Comparison of ENCODE assay signal across 9 cellular contexts in the genomic region with DNA sequence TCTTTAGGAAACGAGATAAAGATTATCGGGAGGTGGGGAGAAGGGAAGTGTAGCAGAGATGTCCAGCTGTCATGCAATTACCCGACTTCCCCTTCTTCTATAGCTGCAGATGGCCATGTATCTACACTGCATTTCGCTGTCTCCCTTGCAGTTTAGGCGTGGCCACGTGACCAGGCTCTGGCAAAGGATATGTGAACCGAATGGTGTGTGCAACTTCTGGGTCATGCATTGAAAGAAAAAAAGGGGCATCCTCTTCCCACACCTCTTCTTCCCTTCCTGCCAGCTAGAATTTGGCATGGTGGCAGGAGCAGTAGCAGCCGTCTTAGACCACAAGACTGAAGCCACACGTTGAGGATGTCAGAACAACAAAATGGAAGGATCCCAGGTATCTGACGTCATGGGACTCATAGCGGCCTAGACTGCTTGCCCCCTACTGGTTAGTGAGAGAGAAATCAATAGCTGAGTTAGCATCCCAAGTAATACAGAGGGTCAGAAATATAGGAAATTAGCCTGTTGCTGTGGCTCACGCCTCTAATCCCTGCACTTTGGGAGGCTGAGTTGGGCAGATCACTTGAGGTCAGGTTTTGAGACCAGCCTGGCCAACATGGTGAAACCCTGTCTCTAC. TPM values are rescaled to one million over a fixed set of nuclear protein-coding genes. Genes with fewer than 3 reads are reported as not detected.
DNase-seq lines count a peak whose midpoint lies in the region; ATAC-seq and TF ChIP-seq lines count a peak whose summit lies in the region.
"Had no signal": no experiment of that assay in that cellular context is flagged by ENCODE, and none has a peak within 500 bp of the region (broad histone marks: within the 10 kb centered on the region; RNA-seq: fewer than 3 reads in every experiment).

No MANE protein-coding gene starts in this region.

- no peaks in the 10 kb centered on the region for H4K20me1 ChIP-seq in IMR-90 (ENCODE audit: insufficient read depth, low read length)

- no peak overlapping the region for H2AK5ac ChIP-seq in IMR-90 (ENCODE audit: low read depth, low read length)

- no peak overlapping the region for H3K14ac ChIP-seq in IMR-90 (replicated peaks; ENCODE audit: low read depth, low read length)

- H3K36me3 Mint-ChIP-seq in Caco-2 (ENCODE audit: insufficient read depth, unreplicated experiment), result no peaks in the 10 kb centered on the region

- in situ Hi-C loops in IMR-90 (cut with MboI; ENCODE audit: low sequenced_read_pairs), result no loop called here
- in situ Hi-C loops in GM13976 (cut with MboI; ENCODE audit: low sequenced_read_pairs, unreplicated experiment), result no loop called here

- peak; percentile 26 to 32 for DNase-seq in Caco-2
- peak; percentile 18 for DNase-seq in IMR-90
- peak; percentile 76 to 80 for DNase-seq in SHP77 (lab: John Stamatoyannopoulos, UW)
- peak; percentile 3 to 31 for DNase-seq in foreskin fibroblast
- DNase-seq in GM13976 (ENCODE audit: low spot score), result no peak
- no peak for DNase-seq in amygdala (lab: John Stamatoyannopoulos, UW)

- no peak overlapping the region for H3K4me3 Mint-ChIP-seq in Caco-2 (ENCODE audit: unreplicated experiment)
- H3K4me3 Mint-ChIP-seq: nephron had no signal

- no peaks in the 10 kb centered on the region for H3K9me3 Mint-ChIP-seq in Caco-2 (ENCODE audit: unreplicated experiment)
- H3K9me3 Mint-ChIP-seq: nephron had no signal

- H2AK9ac ChIP-seq in IMR-90 (replicated peaks; ENCODE audit: low read depth, low read length, poor library complexity), result no peak overlapping the region

- H3K27me3 Mint-ChIP-seq in Caco-2 (ENCODE audit: insufficient read depth, unreplicated experiment), result peaks cover 3% of the 10 kb centered on the region

- H3K4me1 ChIP-seq in Caco-2 (peaks cover 10% of the 10 kb centered on the region), IMR-90 (ENCODE audit: control insufficient read depth, insufficient read depth, low read length) (no peaks in the 10 kb centered on the region)

- peaks cover 8% of the 10 kb centered on the region for H3K4me1 Mint-ChIP-seq in Caco-2 (ENCODE audit: low read depth, unreplicated experiment)

- intact Hi-C loops in Caco-2 (cut with micrococcal nuclease; ENCODE audit: unreplicated experiment) (no loop called here), IMR-90 (cut with micrococcal nuclease) (no loop called here)

- no peak overlapping the region for H3K56ac ChIP-seq in IMR-90 (ENCODE audit: extremely low read depth, insufficient read depth, low read length)

- H3K9me1 ChIP-seq in IMR-90 (ENCODE audit: insufficient read depth, low read length), result no peaks in the 10 kb centered on the region

- no peak overlapping the region for H3K27ac Mint-ChIP-seq in Caco-2 (ENCODE audit: unreplicated experiment)
- H3K27ac Mint-ChIP-seq: nephron had no signal

- CTCF ChIA-PET in Caco-2 (lab: Charles Lee) (interaction anchor here (0.7 to 1.2 kb wide), 3 partner anchors 15 to 117 kb away, joined by 3 to 7 read pairs (median 5); no protein-coding TSS in a partner anchor), IMR-90 (lab: Yijun Ruan, JAX) (no interaction called here)

- H3K36me3 ChIP-seq in Caco-2 (ENCODE audit: control insufficient read depth, insufficient read depth, low read length) (no peaks in the 10 kb centered on the region), IMR-90 (ENCODE audit: control insufficient read depth, insufficient read depth, low read length) (no peaks in the 10 kb centered on the region)

- no peak overlapping the region for H4K91ac ChIP-seq in IMR-90 (ENCODE audit: insufficient read depth, low read depth, low read length)

- TF ChIP-seq POLR2A in IMR-90 (IDR thresholded peaks at IDR 0.05; ENCODE audit: low read depth, low read length), result no peak

- peak; percentile 44 to 49 for TF ChIP-seq CTCF in Caco-2 (IDR thresholded peaks at IDR 0.05; ENCODE audit: insufficient read depth in 1 of 2, low read depth in 1 of 2, low read length in 1 of 2, severe bottlenecking in 1 of 2, unreplicated experiment in 1 of 2)
- peak; percentile 29 for TF ChIP-seq CTCF in IMR-90 (conservative IDR thresholded peaks at IDR 0.05; ENCODE audit: low read depth, low read length)
- peak; percentile 14 for TF ChIP-seq CTCF in foreskin fibroblast (IDR thresholded peaks at IDR 0.05; ENCODE audit: low read depth, low read length)
- TF ChIP-seq CTCF in GM13976 (IDR thresholded peaks at IDR 0.05; ENCODE audit: borderline replicate concordance, control extremely low read depth, extremely low read depth, insufficient read depth, missing control alignments), result no peak

- H3K9me3 ChIP-seq in Caco-2 (no peaks in the 10 kb centered on the region), IMR-90 (ENCODE audit: control insufficient read depth, insufficient read depth, low read length) (no peaks in the 10 kb centered on the region)

- H3K4ac ChIP-seq in IMR-90 (ENCODE audit: low read depth, low read length), result no peak overlapping the region

- no peak for TF ChIP-seq RAD21 in IMR-90 (IDR thresholded peaks at IDR 0.05; ENCODE audit: low read length)

- H3K27me3 ChIP-seq in Caco-2 (replicated peaks; ENCODE audit: control insufficient read depth, insufficient read depth, low read length) (no peaks in the 10 kb centered on the region), IMR-90 (ENCODE audit: control insufficient read depth, insufficient read depth, low read length) (peaks cover 22% of the 10 kb centered on the region)

- no peak overlapping the region for H2BK5ac ChIP-seq in IMR-90 (ENCODE audit: low read depth, low read length, poor library complexity, severe bottlenecking)

- POLR2A ChIA-PET in Caco-2 (lab: Charles Lee), result interaction anchor here (0.7 kb wide), 1 partner anchor 389 kb away, joined by 6 read pairs; no protein-coding TSS in a partner anchor
- POLR2A ChIA-PET in IMR-90 (lab: Charles Lee; ENCODE audit: unreplicated experiment), result no interaction called here

- no peak overlapping the region for H3K23ac ChIP-seq in IMR-90 (ENCODE audit: low read depth, low read length)

- WGBS in IMR-90 (ENCODE audit: extremely low coverage in 2 of 2, insufficient read length in 1 of 2), 2 experiments, result 20% methylated on average over 2 of the region's 12 CpGs; no CpG with 5 or more reads in 1 of the 2 experiments

- no peak overlapping the region for H2AFZ ChIP-seq in IMR-90 (replicated peaks; ENCODE audit: low read length, poor library complexity)

- no peak overlapping the region for H3K4me2 ChIP-seq in IMR-90 (ENCODE audit: low read depth, low read length)

- no peak overlapping the region for H2BK20ac ChIP-seq in IMR-90 (ENCODE audit: low read depth, low read length)

- dilution Hi-C loops in IMR-90 (cut with HindIII; ENCODE audit: low sequenced_read_pairs, unreplicated experiment), result no loop called here

- H3K79me1 ChIP-seq in IMR-90 (ENCODE audit: low read depth in 1 of 2, low read length in 2 of 2), result no peaks in the 10 kb centered on the region

- no peak overlapping the region for H3K9ac ChIP-seq in IMR-90 (ENCODE audit: low read depth, low read length)

- H2BK120ac ChIP-seq in IMR-90 (ENCODE audit: low read depth, low read length), result no peak overlapping the region

- no peak overlapping the region for H3K18ac ChIP-seq in IMR-90 (ENCODE audit: low read depth, low read length)

- H3K4me3 ChIP-seq in Caco-2 (ENCODE audit: low read depth, low read length) (no peak overlapping the region), IMR-90 (ENCODE audit: insufficient read depth, low read depth, low read length) (no peak overlapping the region), foreskin fibroblast (ENCODE audit: low read depth in 1 of 2, low read length in 2 of 2) (no peak overlapping the region)

- no TSS peak for BruUV-seq in Caco-2 (replicated peaks; lab: Mats Ljungman, UMichigan)
- BruUV-seq in IMR-90 (replicated peaks; lab: Mats Ljungman, UMichigan), result no TSS peak

- ATAC-seq in IMR-90 (ENCODE audit: low read depth) (no peak; the same call in 1 of the 2 replicates), GM21717 (IDR thresholded peaks at IDR 0.05; ENCODE audit: unreplicated experiment) (no peak), HG02642 (IDR thresholded peaks at IDR 0.05; ENCODE audit: poor library complexity, unreplicated experiment) (no peak)

- no peak overlapping the region for H3K27ac ChIP-seq in IMR-90 (ENCODE audit: insufficient read depth, low read length)

- H2BK15ac ChIP-seq in IMR-90 (ENCODE audit: low read depth, low read length), result no peak overlapping the region

- H4K5ac ChIP-seq in IMR-90 (ENCODE audit: low read depth, low read length), result no peak overlapping the region

- no peak overlapping the region for H4K8ac ChIP-seq in IMR-90 (ENCODE audit: low read depth in 2 of 2, low read length in 2 of 2)

TF ChIP-seq in IMR-90, 13 proteins besides CTCF, POLR2A, EP300 and RAD21 (continues in another document):
- TF ChIP-seq MAFK (IDR thresholded peaks at IDR 0.05; ENCODE audit: low read depth, low read length) (no peak), SMC3 (IDR thresholded peaks at IDR 0.05; ENCODE audit: low read depth, low read length) (no peak), RCOR1 (IDR thresholded peaks at IDR 0.05; ENCODE audit: insufficient replicate concordance, low read length) (no peak), NFE2L2 (IDR thresholded peaks at IDR 0.05; ENCODE audit: low read depth, low read length) (no peak), CHD1 (IDR thresholded peaks at IDR 0.05; ENCODE audit: low read depth, low read length) (no peak), MAZ (IDR thresholded peaks at IDR 0.05; ENCODE audit: borderline replicate concordance, low read depth, low read length) (no peak), CEBPB (IDR thresholded peaks at IDR 0.05; ENCODE audit: low read depth, low read length) (no peak)
- TF ChIP-seq, protein P1, sequence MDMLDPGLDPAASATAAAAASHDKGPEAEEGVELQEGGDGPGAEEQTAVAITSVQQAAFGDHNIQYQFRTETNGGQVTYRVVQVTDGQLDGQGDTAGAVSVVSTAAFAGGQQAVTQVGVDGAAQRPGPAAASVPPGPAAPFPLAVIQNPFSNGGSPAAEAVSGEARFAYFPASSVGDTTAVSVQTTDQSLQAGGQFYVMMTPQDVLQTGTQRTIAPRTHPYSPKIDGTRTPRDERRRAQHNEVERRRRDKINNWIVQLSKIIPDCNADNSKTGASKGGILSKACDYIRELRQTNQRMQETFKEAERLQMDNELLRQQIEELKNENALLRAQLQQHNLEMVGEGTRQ (IDR thresholded peaks at IDR 0.05; ENCODE audit: low read depth, low read length), result no peak

RNA-seq across cellular contexts. Expression of a gene that starts 32.8 kb away (rescaled TPM):
- total RNA-seq in Caco-2 (2022) (not detected in 2 replicates), IMR-90 (2012; rRNA removed) (not detected in 2 replicates)
- not detected in 2 replicates for polyA plus RNA-seq in IMR-90 (2012; rRNA removed)
- polyA plus RNA-seq in IMR-90 (2012; cell fraction: cytosol; rRNA removed), result 0.02 TPM in 1 of 2 replicates, not detected in the other
- polyA plus RNA-seq in IMR-90 (2012; cell fraction: nucleus; rRNA removed; ENCODE audit: low replicate concordance), result not detected in 2 replicates

RNA-seq across cellular contexts. Expression of a gene that starts 33.7 kb away (rescaled TPM):
- total RNA-seq in Caco-2 (2022) (188 and 205 TPM in 2 replicates), IMR-90 (2012; rRNA removed) (151 and 193 TPM in 2 replicates)
- polyA plus RNA-seq in IMR-90 (2012; rRNA removed), result 83.8 and 86.3 TPM in 2 replicates
- 27.9 and 35.0 TPM in 2 replicates for polyA plus RNA-seq in IMR-90 (2012; cell fraction: cytosol; rRNA removed)
- polyA plus RNA-seq in IMR-90 (2012; cell fraction: nucleus; rRNA removed; ENCODE audit: low replicate concordance), result 35.2 and 55.4 TPM in 2 replicates

Comparison
In these comparisons a context has a peak if more than half of its experiments do, and no peak if none do; other contexts are left out.
1. DNase-seq: peak in Caco-2 (2 of 2), IMR-90 (single experiment), SHP77 (2 of 2) and foreskin fibroblast (2 of 2); none in GM13976 (single experiment) and amygdala (0 of 56).